Comparison of ENCODE assay signal across 8 cellular contexts in the genomic region with DNA sequence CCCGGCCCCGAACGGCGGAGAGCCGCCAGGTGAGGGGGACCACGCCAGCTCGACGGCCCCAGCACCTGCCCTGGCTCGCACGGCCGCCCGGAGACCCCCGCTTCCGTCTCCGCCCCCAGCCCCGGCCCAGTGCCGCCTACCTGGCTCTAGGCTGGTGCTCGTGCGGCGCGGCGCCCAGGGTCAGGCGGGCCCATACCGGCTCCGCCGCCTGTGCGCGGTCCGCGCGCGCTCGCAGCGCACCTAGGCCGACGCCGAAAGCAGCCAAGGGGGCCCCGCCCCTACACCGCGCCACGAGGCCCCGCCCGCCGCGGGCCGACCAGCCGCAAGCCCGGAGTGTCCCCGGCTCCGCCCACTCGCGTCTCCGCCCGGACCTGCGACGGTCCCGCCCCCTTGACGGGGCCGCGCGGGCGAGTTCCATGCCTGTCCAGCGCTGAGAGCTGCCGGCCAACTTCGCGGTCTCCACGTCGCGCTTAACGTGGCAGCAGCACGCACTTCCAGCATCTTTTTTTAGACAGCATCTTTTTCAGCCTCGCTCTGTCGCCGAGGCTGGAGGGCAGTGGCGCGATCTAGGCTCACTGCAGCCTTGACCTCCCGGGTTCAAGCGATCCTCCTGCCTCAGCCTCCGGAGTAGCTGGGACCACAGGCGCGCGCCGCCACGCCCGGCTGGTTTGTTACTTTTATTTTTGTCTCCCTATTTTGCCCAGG. TPM values are rescaled to one million over a fixed set of nuclear protein-coding genes. Genes with fewer than 3 reads are reported as not detected.
DNase-seq lines count a peak whose midpoint lies in the region; ATAC-seq and TF ChIP-seq lines count a peak whose summit lies in the region.

A gene with protein sequence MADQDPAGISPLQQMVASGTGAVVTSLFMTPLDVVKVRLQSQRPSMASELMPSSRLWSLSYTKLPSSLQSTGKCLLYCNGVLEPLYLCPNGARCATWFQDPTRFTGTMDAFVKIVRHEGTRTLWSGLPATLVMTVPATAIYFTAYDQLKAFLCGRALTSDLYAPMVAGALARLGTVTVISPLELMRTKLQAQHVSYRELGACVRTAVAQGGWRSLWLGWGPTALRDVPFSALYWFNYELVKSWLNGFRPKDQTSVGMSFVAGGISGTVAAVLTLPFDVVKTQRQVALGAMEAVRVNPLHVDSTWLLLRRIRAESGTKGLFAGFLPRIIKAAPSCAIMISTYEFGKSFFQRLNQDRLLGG (minus strand): TSS at position 253 of the 705 bp plus-strand sequence. CDS start 1,261 bp downstream, outside the sequence.

- H3K27ac Mint-ChIP-seq in activated CD4-positive, alpha-beta T cell treated with anti-CD3 and anti-CD28 coated beads, Interleukin-2, amount 10 ng/mL, durations not matched to agents 7 days and 5 days, result peak within 1 kb of the TSS; percentile 98

- H3K4me1 Mint-ChIP-seq in activated CD4-positive, alpha-beta T cell treated with anti-CD3 and anti-CD28 coated beads, Interleukin-2, amount 10 ng/mL, durations not matched to agents 7 days and 5 days, result peaks cover 25% of the 10 kb centered on the region

- CTCF ChIA-PET in BJ (lab: Yijun Ruan, JAX), result interaction anchor here (0.7 to 2.1 kb wide), 6 partner anchors 10 to 198 kb away, joined by 3 to 8 read pairs (median 4); no protein-coding TSS in a partner anchor
- CTCF ChIA-PET in activated CD4-positive, alpha-beta T cell treated with anti-CD3 and anti-CD28 coated beads, Interleukin-2, amount 10 ng/mL, durations not matched to agents 7 days and 5 days (lab: Charles Lee), result interaction anchor here (0.6 to 1.5 kb wide), 3 partner anchors 8 to 115 kb away, joined by 3 to 6 read pairs (median 4); no protein-coding TSS in a partner anchor

- H3K9me3 Mint-ChIP-seq in activated CD4-positive, alpha-beta T cell treated with anti-CD3 and anti-CD28 coated beads, Interleukin-2, amount 10 ng/mL, durations not matched to agents 7 days and 5 days, result no peaks in the 10 kb centered on the region

- H3K27me3 ChIP-seq in BJ (ENCODE audit: control insufficient read depth, insufficient read depth, low read length), result no peaks in the 10 kb centered on the region

- POLR2A ChIA-PET in BJ (lab: Charles Lee), result no interaction called here
- POLR2A ChIA-PET in activated CD4-positive, alpha-beta T cell treated with anti-CD3 and anti-CD28 coated beads, Interleukin-2, amount 10 ng/mL, durations not matched to agents 7 days and 5 days (lab: Charles Lee), result interaction anchor here (1.1 to 1.5 kb wide), 2 partner anchors 105 to 121 kb away, joined by 3 to 6 read pairs; a partner anchor contains a TSS

- TF ChIP-seq CTCF in BJ (IDR thresholded peaks at IDR 0.05; ENCODE audit: insufficient read depth, low read depth, low read length), result no peak
- no peak for TF ChIP-seq CTCF in coronary artery (IDR thresholded peaks at IDR 0.05)

- peak within 1 kb of the TSS; percentile 87 to 95 for H3K27ac ChIP-seq in coronary artery

- ATAC-seq in HG03457 (IDR thresholded peaks at IDR 0.05; ENCODE audit: unreplicated experiment), result peak; percentile 51

- DNase-seq in BJ (ENCODE audit: low read depth), result peak; percentile 47
- peak; percentile 60 for DNase-seq in GM19240 (ENCODE audit: insufficient read length, low spot score)
- DNase-seq in NCI-H524 treated with DMSO at 0.1 percent for 48 hours (lab: John Stamatoyannopoulos, UW), result peak; percentile 26
- DNase-seq in activated CD4-positive, alpha-beta T cell treated with anti-CD3 and anti-CD28 coated beads, Interleukin-2, amount 10 ng/mL, durations not matched to agents 7 days and 5 days, result peak; percentile 93
- DNase-seq in coronary artery (ENCODE audit: low spot score), result peak; percentile 96
- DNase-seq in left kidney (ENCODE audit: low read depth, low spot score), result peak; percentile 97
- DNase-seq in stimulated activated CD4-positive, alpha-beta T cell treated with anti-CD3 and anti-CD28 coated beads, Interleukin-2, amount 100 ng/mL, for 24 hours, result peak; percentile 96 to 97

- peaks cover 8% of the 10 kb centered on the region for H3K36me3 Mint-ChIP-seq in activated CD4-positive, alpha-beta T cell treated with anti-CD3 and anti-CD28 coated beads, Interleukin-2, amount 10 ng/mL, durations not matched to agents 7 days and 5 days (ENCODE audit: low read depth)

- H3K4me3 ChIP-seq in BJ (ENCODE audit: low read depth, low read length) (peak within 1 kb of the TSS; percentile 93), coronary artery (peak within 1 kb of the TSS; percentile 99)

- H3K27me3 Mint-ChIP-seq in activated CD4-positive, alpha-beta T cell treated with anti-CD3 and anti-CD28 coated beads, Interleukin-2, amount 10 ng/mL, durations not matched to agents 7 days and 5 days, result no peaks in the 10 kb centered on the region

- peaks cover 17% of the 10 kb centered on the region for H3K36me3 ChIP-seq in BJ (ENCODE audit: control insufficient read depth, insufficient read depth, low read length)

- H3K4me3 Mint-ChIP-seq in activated CD4-positive, alpha-beta T cell treated with anti-CD3 and anti-CD28 coated beads, Interleukin-2, amount 10 ng/mL, durations not matched to agents 7 days and 5 days, result peak within 1 kb of the TSS; percentile 83

RNA-seq across cellular contexts. Expression of the gene that starts here (rescaled TPM):
- 51.9 and 84.5 TPM in 2 replicates for polyA plus RNA-seq in BJ (2011; rRNA removed)
- 30.3 and 35.1 TPM in 2 replicates for polyA minus RNA-seq in BJ (2011; rRNA and poly(A)+ RNA removed)
- total RNA-seq in activated CD4-positive, alpha-beta T cell treated with anti-CD3 and anti-CD28 coated beads, Interleukin-2, amount 10 ng/mL, durations not matched to agents 7 days and 5 days, result 100 to 1,000 TPM; 104 to 107 TPM

Comparison
In these comparisons a context has a peak if more than half of its experiments do, and no peak if none do; other contexts are left out.
1. Peak in every context shown above with its lines: DNase-seq, ATAC-seq, H3K4me3 ChIP-seq and H3K27ac ChIP-seq.
2. DNase-seq: peak in every context shown above with its lines; median percentile 97 in left kidney; 96 in stimulated activated CD4-positive, alpha-beta T cell treated with anti-CD3 and anti-CD28 coated beads, Interleukin-2, amount 100 ng/mL, for 24 hours; 96 in coronary artery; 93 in activated CD4-positive, alpha-beta T cell treated with anti-CD3 and anti-CD28 coated beads, Interleukin-2, amount 10 ng/mL, durations not matched to agents 7 days and 5 days; 60 in GM19240; 47 in BJ; 26 in NCI-H524 treated with DMSO at 0.1 percent for 48 hours.